ENCODE assay signal across 9 cellular contexts in the genomic region with DNA sequence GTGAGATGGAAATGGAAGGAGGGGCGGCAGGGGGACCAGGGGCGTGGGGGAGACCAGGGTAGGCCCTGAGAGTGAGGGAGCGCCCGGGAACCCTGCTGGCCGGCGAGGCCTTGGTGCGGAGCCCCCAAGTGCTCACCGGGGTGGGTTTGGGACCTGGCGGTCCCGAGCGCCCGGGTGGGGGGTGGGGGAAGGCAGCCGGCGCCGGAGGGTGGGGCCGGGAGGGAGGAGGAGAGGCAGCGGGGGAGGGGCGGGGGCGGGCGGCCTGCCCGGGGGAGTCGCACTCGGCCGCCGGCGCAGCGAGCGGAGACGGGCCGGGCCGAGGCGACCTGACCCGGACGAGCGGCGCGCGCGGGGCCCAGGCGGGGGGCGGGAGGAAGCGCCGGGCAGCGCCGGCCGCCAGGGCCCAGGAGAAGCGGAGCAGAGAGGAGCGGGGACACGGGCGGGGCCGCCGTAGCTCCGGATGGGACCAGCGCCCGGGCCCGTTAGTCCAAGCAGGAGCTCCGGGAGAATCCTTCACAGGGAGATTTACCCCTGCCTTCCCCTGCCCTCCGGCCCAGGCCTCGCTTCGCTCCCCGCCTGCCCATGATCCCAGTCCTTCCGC. TPM values are rescaled to one million over a fixed set of nuclear protein-coding genes. Genes with fewer than 3 reads are reported as not detected.
DNase-seq lines count a peak whose midpoint lies in the region; ATAC-seq, FAIRE-seq and TF ChIP-seq lines count a peak whose summit lies in the region.
"Had no signal": no experiment of that assay in that cellular context is flagged by ENCODE, and none has a peak within 500 bp of the region (broad histone marks: within the 10 kb centered on the region; RNA-seq: fewer than 3 reads in every experiment).

A gene (plus strand): TSS at position 271 of the 601 bp plus-strand sequence. CDS start 818 bp downstream, outside the sequence.

- no peak for ATAC-seq in HCT116
- ATAC-seq in HG03442 (IDR thresholded peaks at IDR 0.05; ENCODE audit: unreplicated experiment), result no peak

- RAD21 ChIA-PET in HCT116 (lab: Charles Lee; ENCODE audit: low non-redundant PET in 1 of 2, low total read pairs in 2 of 2, uncharacterized antibody in 2 of 2, unreplicated experiment in 2 of 2), result no interaction called here

- no peak for TF ChIP-seq CTCF in HCT116 (IDR thresholded peaks at IDR 0.05 in 2 of 3, conservative IDR thresholded peaks at IDR 0.05 in 1 of 3; ENCODE audit: borderline replicate concordance in 1 of 3, insufficient read depth in 1 of 3, low read depth in 2 of 3, low read length in 2 of 3)
- TF ChIP-seq CTCF in cardiac fibroblast (IDR thresholded peaks at IDR 0.05; ENCODE audit: low read depth, low read length), result no peak

- H2AFZ ChIP-seq in HCT116 (ENCODE audit: low read depth, low read length, poor library complexity, severe bottlenecking), result no peak within 1 kb of the TSS

- H3K4me2 ChIP-seq in HCT116 (ENCODE audit: low read length), result no peak within 1 kb of the TSS

- BruUV-seq in HCT116 (replicated peaks; lab: Mats Ljungman, UMichigan), result no TSS peak

- H3K9me2 ChIP-seq in HCT116 (ENCODE audit: insufficient read depth), result no peaks in the 10 kb centered on the region

- H3K27me3 ChIP-seq in HCT116 (ENCODE audit: insufficient read depth, low read length), result no peaks in the 10 kb centered on the region
- H3K27me3 ChIP-seq in small intestine (ENCODE audit: control insufficient read depth in 2 of 2, insufficient read depth in 2 of 2, low read length in 2 of 2), result no peaks in the 10 kb centered on the region

- no peak for TF ChIP-seq RAD21 in HCT116 (IDR thresholded peaks at IDR 0.05; ENCODE audit: low read depth)

- FAIRE-seq in small intestine (lab: Jason Lieb, UNC), result no peak
- FAIRE-seq: GM19239 had no signal

- H3K4me1 ChIP-seq in HCT116 (ENCODE audit: control insufficient read depth in 1 of 2, insufficient read depth in 2 of 2, low read length in 2 of 2) (peaks cover 0 to 11% of the 10 kb centered on the region in 2 experiments; a peak in 1 of 4 replicates), small intestine (ENCODE audit: control insufficient read depth in 2 of 2, insufficient read depth in 1 of 2, low read depth in 1 of 2, low read length in 1 of 2) (no peaks in the 10 kb centered on the region)

- H3K79me2 ChIP-seq in HCT116 (ENCODE audit: insufficient read depth, low read length), result no peaks in the 10 kb centered on the region

- no peak for TF ChIP-seq POLR2A in HCT116 (IDR thresholded peaks at IDR 0.05; ENCODE audit: borderline replicate concordance, extremely low read depth, insufficient read depth, insufficient read length)

- intact Hi-C loops in HCT116 (cut with micrococcal nuclease), result loop anchor here (2.0 kb wide), 1 partner anchor 43 kb away; no protein-coding TSS in a partner anchor

- H3K9ac ChIP-seq in HCT116 (ENCODE audit: low read length), result no peak within 1 kb of the TSS

- WGBS in small intestine, 3 donors, result 20 to 54% (median 35%) methylated on average over 24 to 62 of the region's 62 CpGs

- H3K36me3 ChIP-seq in HCT116 (ENCODE audit: control insufficient read depth in 1 of 2, insufficient read depth in 2 of 2, low read length in 2 of 2) (0 out of 4 replicates have a peak, but pooled peaks cover 0 to 4% of the 10 kb centered on the region in 2 experiments), small intestine (ENCODE audit: control insufficient read depth in 2 of 2, insufficient read depth in 2 of 2, low read length in 2 of 2) (no peaks in the 10 kb centered on the region)

- H3K4me3 ChIP-seq in HCT116 (replicated peaks in 1 of 2; ENCODE audit: low read depth in 1 of 2, low read length in 2 of 2) (no peak within 1 kb of the TSS), cardiac fibroblast (replicated peaks in 1 of 2; ENCODE audit: low read depth in 2 of 2, low read length in 2 of 2) (peak within 1 kb of the TSS; percentile 55 to 59), small intestine (ENCODE audit: low read depth in 1 of 2, low read length in 2 of 2) (peak within 1 kb of the TSS; percentile 8 to 24)

- no peak for DNase-seq in HCT116 (ENCODE audit: low read depth, low spot score)
- DNase-seq in cardiac fibroblast (ENCODE audit: low read depth in 2 of 2), result peak; percentile 31 to 53
- peak; percentile 64 for DNase-seq in islet precursor cell
- no peak for DNase-seq in small intestine
- no peak for DNase-seq in activated naive CD4-positive, alpha-beta T cell (lab: John Stamatoyannopoulos, UW)
- no peak for DNase-seq in stimulated activated CD4-positive, alpha-beta T cell treated with anti-CD3 and anti-CD28 coated beads, Interleukin-4, amount 100 ng/mL, for 4 hours
- no peak for DNase-seq in NK-92 treated with Interleukin-12 subunit alpha and Interleukin-12 subunit beta, amount 100 ng/mL, for 24 hours (lab: John Stamatoyannopoulos, UW)

- CTCF ChIA-PET in HCT116 (lab: Charles Lee), result interaction anchor here (1.2 to 1.9 kb wide), 2 partner anchors 35 to 120 kb away, joined by 3 to 6 read pairs; no protein-coding TSS in a partner anchor

- H3K9me3 ChIP-seq in HCT116 (ENCODE audit: control insufficient read depth in 1 of 2, insufficient read depth in 1 of 2, low read depth in 1 of 2, low read length in 2 of 2) (no peaks in the 10 kb centered on the region), small intestine (ENCODE audit: control insufficient read depth, low read depth) (no peaks in the 10 kb centered on the region)

- H4K20me1 ChIP-seq in HCT116 (ENCODE audit: insufficient read depth), result no peaks in the 10 kb centered on the region

- H3K27ac ChIP-seq in HCT116 (ENCODE audit: low read depth, low read length), result no peak within 1 kb of the TSS
- peak within 1 kb of the TSS in 1 of 2 donors; percentile 48 for H3K27ac ChIP-seq in small intestine (ENCODE audit: low read depth in 1 of 2, low read length in 1 of 2)

- POLR2A ChIA-PET in HCT116 (lab: Charles Lee), result no interaction called here

TF ChIP-seq in HCT116, 20 proteins besides CTCF, POLR2A, EP300 and RAD21 (continues in another document):
- TF ChIP-seq POLR2AphosphoS5 (IDR thresholded peaks at IDR 0.05; ENCODE audit: low read depth, low read length), result no peak
- no peak for TF ChIP-seq EGR1 (IDR thresholded peaks at IDR 0.05; ENCODE audit: low read depth)
- TF ChIP-seq ELF1 (IDR thresholded peaks at IDR 0.05; ENCODE audit: borderline replicate concordance, low read depth), result no peak
- TF ChIP-seq, protein P1, sequence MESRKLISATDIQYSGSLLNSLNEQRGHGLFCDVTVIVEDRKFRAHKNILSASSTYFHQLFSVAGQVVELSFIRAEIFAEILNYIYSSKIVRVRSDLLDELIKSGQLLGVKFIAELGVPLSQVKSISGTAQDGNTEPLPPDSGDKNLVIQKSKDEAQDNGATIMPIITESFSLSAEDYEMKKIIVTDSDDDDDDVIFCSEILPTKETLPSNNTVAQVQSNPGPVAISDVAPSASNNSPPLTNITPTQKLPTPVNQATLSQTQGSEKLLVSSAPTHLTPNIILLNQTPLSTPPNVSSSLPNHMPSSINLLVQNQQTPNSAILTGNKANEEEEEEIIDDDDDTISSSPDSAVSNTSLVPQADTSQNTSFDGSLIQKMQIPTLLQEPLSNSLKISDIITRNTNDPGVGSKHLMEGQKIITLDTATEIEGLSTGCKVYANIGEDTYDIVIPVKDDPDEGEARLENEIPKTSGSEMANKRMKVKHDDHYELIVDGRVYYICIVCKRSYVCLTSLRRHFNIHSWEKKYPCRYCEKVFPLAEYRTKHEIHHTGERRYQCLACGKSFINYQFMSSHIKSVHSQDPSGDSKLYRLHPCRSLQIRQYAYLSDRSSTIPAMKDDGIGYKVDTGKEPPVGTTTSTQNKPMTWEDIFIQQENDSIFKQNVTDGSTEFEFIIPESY (IDR thresholded peaks at IDR 0.05; ENCODE audit: extremely low read depth, insufficient replicate concordance, low read length), result no peak
- TF ChIP-seq EZH2 (IDR thresholded peaks at IDR 0.05), result no peak
- no peak for TF ChIP-seq ZFX (IDR thresholded peaks at IDR 0.05)
- TF ChIP-seq EZH2phosphoT487 (IDR thresholded peaks at IDR 0.05; ENCODE audit: borderline replicate concordance), result no peak
- no peak for TF ChIP-seq SIN3A (IDR thresholded peaks at IDR 0.05; ENCODE audit: low read depth)
- no peak for TF ChIP-seq TCF7L2 (IDR thresholded peaks at IDR 0.05; ENCODE audit: borderline replicate concordance, extremely low read depth, insufficient read depth, insufficient read length)
- no peak for TF ChIP-seq CEBPB (IDR thresholded peaks at IDR 0.05; ENCODE audit: low read depth)
- TF ChIP-seq YY1 (IDR thresholded peaks at IDR 0.05; ENCODE audit: extremely low read depth, insufficient replicate concordance, low read depth, low read length), result no peak
- TF ChIP-seq, protein P2, sequence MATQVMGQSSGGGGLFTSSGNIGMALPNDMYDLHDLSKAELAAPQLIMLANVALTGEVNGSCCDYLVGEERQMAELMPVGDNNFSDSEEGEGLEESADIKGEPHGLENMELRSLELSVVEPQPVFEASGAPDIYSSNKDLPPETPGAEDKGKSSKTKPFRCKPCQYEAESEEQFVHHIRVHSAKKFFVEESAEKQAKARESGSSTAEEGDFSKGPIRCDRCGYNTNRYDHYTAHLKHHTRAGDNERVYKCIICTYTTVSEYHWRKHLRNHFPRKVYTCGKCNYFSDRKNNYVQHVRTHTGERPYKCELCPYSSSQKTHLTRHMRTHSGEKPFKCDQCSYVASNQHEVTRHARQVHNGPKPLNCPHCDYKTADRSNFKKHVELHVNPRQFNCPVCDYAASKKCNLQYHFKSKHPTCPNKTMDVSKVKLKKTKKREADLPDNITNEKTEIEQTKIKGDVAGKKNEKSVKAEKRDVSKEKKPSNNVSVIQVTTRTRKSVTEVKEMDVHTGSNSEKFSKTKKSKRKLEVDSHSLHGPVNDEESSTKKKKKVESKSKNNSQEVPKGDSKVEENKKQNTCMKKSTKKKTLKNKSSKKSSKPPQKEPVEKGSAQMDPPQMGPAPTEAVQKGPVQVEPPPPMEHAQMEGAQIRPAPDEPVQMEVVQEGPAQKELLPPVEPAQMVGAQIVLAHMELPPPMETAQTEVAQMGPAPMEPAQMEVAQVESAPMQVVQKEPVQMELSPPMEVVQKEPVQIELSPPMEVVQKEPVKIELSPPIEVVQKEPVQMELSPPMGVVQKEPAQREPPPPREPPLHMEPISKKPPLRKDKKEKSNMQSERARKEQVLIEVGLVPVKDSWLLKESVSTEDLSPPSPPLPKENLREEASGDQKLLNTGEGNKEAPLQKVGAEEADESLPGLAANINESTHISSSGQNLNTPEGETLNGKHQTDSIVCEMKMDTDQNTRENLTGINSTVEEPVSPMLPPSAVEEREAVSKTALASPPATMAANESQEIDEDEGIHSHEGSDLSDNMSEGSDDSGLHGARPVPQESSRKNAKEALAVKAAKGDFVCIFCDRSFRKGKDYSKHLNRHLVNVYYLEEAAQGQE (IDR thresholded peaks at IDR 0.05; ENCODE audit: low read depth), result no peak
- TF ChIP-seq SP1 (IDR thresholded peaks at IDR 0.05; ENCODE audit: low read depth), result no peak
- no peak for TF ChIP-seq FOSL1 (IDR thresholded peaks at IDR 0.05; ENCODE audit: low read depth)
- TF ChIP-seq SRF (IDR thresholded peaks at IDR 0.05; ENCODE audit: low read depth), result no peak

RNA-seq across cellular contexts. Expression of the gene that starts here (rescaled TPM):
- 18.8 TPM for total RNA-seq in HCT116 (2021; ENCODE audit: unreplicated experiment)
- 20.0 and 21.6 TPM in 2 replicates for polyA plus RNA-seq in HCT116 (2012)
- 1 to 10 TPM in 2 of 3 donors, under 1 TPM in 1; 0.89 to 8.2 (median 1.6) TPM for polyA plus RNA-seq in small intestine

Comparison
In these comparisons a context has a peak if more than half of its experiments do, and no peak if none do; other contexts are left out.
1. DNase-seq: peak in cardiac fibroblast (2 of 2) and islet precursor cell (single experiment); none in HCT116 (single experiment), small intestine (single experiment), activated naive CD4-positive, alpha-beta T cell (0 of 4), stimulated activated CD4-positive, alpha-beta T cell treated with anti-CD3 and anti-CD28 coated beads, Interleukin-4, amount 100 ng/mL, for 4 hours (0 of 2) and NK-92 treated with Interleukin-12 subunit alpha and Interleukin-12 subunit beta, amount 100 ng/mL, for 24 hours (single experiment).
2. H3K4me3 ChIP-seq: peak in cardiac fibroblast (2 of 2) and small intestine (2 of 2); none in HCT116 (0 of 2).